Comparison of ENCODE assay signal across 13 cellular contexts in genomic region chr14:22554706-22555572, GRCh38. TPM values are rescaled to one million over a fixed set of nuclear protein-coding genes. Genes with fewer than 3 reads are reported as not detected.
A peak's percentile ranks its signal among the peaks of the same experiment; 100 is the strongest.
DNase-seq lines count a peak whose midpoint lies in the region; ATAC-seq and TF ChIP-seq lines count a peak whose summit lies in the region.
"Had no signal": no experiment of that assay in that cellular context is flagged by ENCODE, and none has a peak within 500 bp of the region (broad histone marks: within the 10 kb centered on the region; RNA-seq: fewer than 3 reads in every experiment).

No MANE protein-coding gene starts in this region.

- H3K36me3 ChIP-seq in PC-3 (ENCODE audit: low read depth, low read length) (no peaks in the 10 kb centered on the region; the same call in 1 of the 2 replicates), breast epithelium (no peaks in the 10 kb centered on the region)

- CTCF ChIA-PET in PC-3 (lab: Charles Lee) = interaction anchor here (0.6 to 2.3 kb wide), 4 partner anchors 123 to 296 kb away, joined by 3 to 6 read pairs (median 4); no protein-coding TSS in a partner anchor

- peaks cover 53% of the 10 kb centered on the region for H3K4me1 Mint-ChIP-seq in chondrocyte (ENCODE audit: low read depth)

- intact Hi-C loops in PC-3 (cut with micrococcal nuclease) = loop anchor here (5.0 to 10.0 kb wide), 4 partner anchors 80 to 507 kb away; no protein-coding TSS in a partner anchor
- intact Hi-C loops in breast epithelium (cut with DNase I; ENCODE audit: low total_unique reads) = loop anchor here (10.0 kb wide), 1 partner anchor 70 kb away; no protein-coding TSS in a partner anchor

- no peaks in the 10 kb centered on the region for H3K36me3 Mint-ChIP-seq in chondrocyte (ENCODE audit: low read depth)

- no peaks in the 10 kb centered on the region for H3K27me3 ChIP-seq in PC-3 (ENCODE audit: low read length)
- no peaks in the 10 kb centered on the region for H3K27me3 ChIP-seq in breast epithelium
- H3K27me3 ChIP-seq: body of pancreas had no signal

- H3K79me2 ChIP-seq in PC-3 (ENCODE audit: low read length) = no peaks in the 10 kb centered on the region

- H3K4me1 ChIP-seq in PC-3 (ENCODE audit: insufficient read depth, low read length) (peaks cover 57% of the 10 kb centered on the region), breast epithelium (peaks cover 0 to 9% of the 10 kb centered on the region in 2 donors)

- H3K27ac ChIP-seq in PC-3 (ENCODE audit: low read length) (peak overlapping the region; percentile 94), breast epithelium (peak overlapping the region in 1 of 2 donors; percentile 73)
- H3K27ac ChIP-seq: A549, body of pancreas had no signal

- no peaks in the 10 kb centered on the region for H3K9me2 ChIP-seq in PC-3 (replicated peaks; ENCODE audit: low read length)

- POLR2A ChIA-PET in PC-3 (lab: Charles Lee; ENCODE audit: unreplicated experiment) = no interaction called here

- no TSS peak for BruUV-seq in PC-3 (replicated peaks; lab: Mats Ljungman, UMichigan)

- no peak for ATAC-seq in PC-3
- ATAC-seq in stimulated activated naive CD8-positive, alpha-beta T cell treated with anti-CD3 and anti-CD28 coated beads, Interleukin-15, Interleukin-2, amounts not matched to agents 100 U/mL and 50 U/mL, for 24 hours = peak; percentile 7
- ATAC-seq in GM18907 (IDR thresholded peaks at IDR 0.05; ENCODE audit: unreplicated experiment) = no peak
- ATAC-seq: A549, body of pancreas, mucosa of descending colon had no signal

- H3K4me3 Mint-ChIP-seq in chondrocyte (ENCODE audit: unreplicated experiment) = no peak overlapping the region

- peak; percentile 65 for DNase-seq in activated CD4-positive, alpha-beta T cell treated with anti-CD3 and anti-CD28 coated beads for 48 hours
- no peak for DNase-seq in activated CD4-positive, alpha-beta T cell treated with anti-CD3 and anti-CD28 coated beads for 1 hour
- DNase-seq in PC-3 (no peak), chondrocyte (ENCODE audit: low spot score) (no peak), GM10266 (ENCODE audit: extremely low spot score) (no peak), breast epithelium (ENCODE audit: low spot score in 2 of 2) (no peak)
- no peak for DNase-seq in stimulated activated naive CD8-positive, alpha-beta T cell treated with anti-CD3 and anti-CD28 coated beads, Interleukin-15, Interleukin-2, amounts not matched to agents 100 U/mL and 50 U/mL, for 24 hours
- DNase-seq: body of pancreas, mucosa of descending colon, NCI-H446, SHP77 had no signal

- H3K9me3 ChIP-seq in PC-3 (ENCODE audit: low read length) = no peaks in the 10 kb centered on the region
- no peaks in the 10 kb centered on the region for H3K9me3 ChIP-seq in breast epithelium
- H3K9me3 ChIP-seq: A549, body of pancreas, mucosa of descending colon had no signal

- no peaks in the 10 kb centered on the region for H4K20me1 ChIP-seq in PC-3 (ENCODE audit: low read length)

- H2AFZ ChIP-seq in PC-3 (ENCODE audit: low read length) = no peak overlapping the region

- peak overlapping the region; percentile 27 for H3K27ac Mint-ChIP-seq in chondrocyte (ENCODE audit: unreplicated experiment)

- H3K4me3 ChIP-seq in PC-3 (ENCODE audit: low read length) = no peak overlapping the region
- H3K4me3 ChIP-seq in breast epithelium = no peak overlapping the region
- H3K4me3 ChIP-seq: A549, body of pancreas, mucosa of descending colon had no signal

- TF ChIP-seq POLR2A in breast epithelium (IDR thresholded peaks at IDR 0.05) = no peak

- H3K4me2 ChIP-seq in PC-3 (ENCODE audit: low read length) = no peak overlapping the region
- H3K4me2 ChIP-seq: A549 had no signal

- no peaks in the 10 kb centered on the region for H3K9me3 Mint-ChIP-seq in chondrocyte (ENCODE audit: low read depth)

- no peaks in the 10 kb centered on the region for H3F3A ChIP-seq in PC-3 (ENCODE audit: low read length, unreplicated experiment)

- no peak overlapping the region for H3K9ac ChIP-seq in PC-3 (ENCODE audit: low read length)

- no peaks in the 10 kb centered on the region for H3K27me3 Mint-ChIP-seq in chondrocyte (ENCODE audit: low read depth)

- no peak for TF ChIP-seq CTCF in PC-3 (conservative IDR thresholded peaks at IDR 0.05; ENCODE audit: low read depth, low read length)
- no peak for TF ChIP-seq CTCF in chondrocyte (IDR thresholded peaks at IDR 0.05)
- no peak for TF ChIP-seq CTCF in GM10266 (IDR thresholded peaks at IDR 0.05; ENCODE audit: control insufficient read depth, insufficient read depth, low read depth, missing control alignments)
- no peak for TF ChIP-seq CTCF in breast epithelium (IDR thresholded peaks at IDR 0.05)

RNA-seq across cellular contexts. Expression of gene DAD1, which starts 34.1 kb away (rescaled TPM):
- total RNA-seq in PC-3 (2014; rRNA removed) (228 and 258 TPM in 2 replicates), chondrocyte (248 to 266 TPM (median 253 TPM) in 3 replicates), breast epithelium (100 to 1,000 TPM; 192 to 238 (median 202) TPM)

RNA-seq across cellular contexts. Expression of gene ABHD4, which starts 43.2 kb away (rescaled TPM):
- total RNA-seq in PC-3 (2014; rRNA removed) (9.1 and 9.6 TPM in 2 replicates), chondrocyte (52.1 to 89.9 TPM (median 88.0 TPM) in 3 replicates), breast epithelium (10 to 100 TPM; 22.1 to 41.6 (median 25.2) TPM)
